Comparison of ENCODE assay signal across 16 cellular contexts in the genomic region with DNA sequence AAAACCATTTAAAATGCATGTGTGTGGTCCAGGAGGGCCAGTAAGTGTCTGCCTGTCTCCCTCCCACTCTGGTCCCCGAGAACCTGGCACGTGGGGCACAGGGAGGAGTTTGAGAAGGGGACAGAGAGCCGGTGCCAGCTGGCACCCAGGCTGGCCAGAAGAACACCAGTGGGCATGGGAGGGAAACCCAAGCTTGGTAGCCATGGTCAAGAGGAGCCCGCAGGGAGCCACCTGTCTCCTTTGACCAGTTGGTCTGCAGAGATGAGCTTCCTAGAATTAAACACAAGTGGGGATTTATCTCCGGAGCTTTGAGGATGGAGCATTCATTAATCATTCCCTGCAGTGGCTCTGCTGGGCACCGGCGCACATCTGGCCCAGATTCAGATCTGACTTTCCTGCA. TPM values are rescaled to one million over a fixed set of nuclear protein-coding genes. Genes with fewer than 3 reads are reported as not detected.
"Had no signal": no experiment of that assay in that cellular context is flagged by ENCODE, and none has a peak within 500 bp of the region (broad histone marks: within the 10 kb centered on the region; RNA-seq: fewer than 3 reads in every experiment).

No MANE protein-coding gene starts in this region.

- ATAC-seq: activated CD8-positive, alpha-beta T cell treated with anti-CD3 and anti-CD28 coated beads for 36 hours; esophagus mucosa; psoas muscle; right lobe of liver; T-helper 17 cell had no signal

- H3K9me3 ChIP-seq: adrenal gland, psoas muscle, right lobe of liver had no signal

- DNase-seq: activated CD4-positive, alpha-beta T cell treated with anti-CD3 and anti-CD28 coated beads for 48 hours; activated CD8-positive, alpha-beta memory T cell treated with anti-CD3 and anti-CD28 coated beads, Interleukin-2, amount 50 U/mL, for 4 hours; activated CD8-positive, alpha-beta T cell treated with anti-CD3 and anti-CD28 coated beads for 36 hours; activated naive CD4-positive, alpha-beta T cell treated with anti-CD3 and anti-CD28 coated beads for 36 hours; hippocampal formation; left ventricle myocardium inferior; occipital lobe; psoas muscle; spleen; T-helper 17 cell had no signal

- H3K36me3 ChIP-seq: adrenal gland, left ventricle myocardium inferior, right lobe of liver, spleen, tibial nerve had no signal

- H3K4me3 ChIP-seq: adrenal gland, left ventricle myocardium inferior, psoas muscle, right lobe of liver, spleen, tibial nerve had no signal

- H3K4me1 ChIP-seq: adrenal gland, left ventricle myocardium inferior, psoas muscle, right lobe of liver, spleen, tibial nerve had no signal

- H3K27me3 ChIP-seq: adrenal gland, right lobe of liver, tibial nerve had no signal

- H3K27ac ChIP-seq: adrenal gland, left ventricle myocardium inferior, psoas muscle, right lobe of liver, spleen, tibial nerve had no signal

RNA-seq across cellular contexts. Expression of gene HMX1, which starts 41.6 kb away (rescaled TPM):
- total RNA-seq: activated CD8-positive, alpha-beta T cell treated with anti-CD3 and anti-CD28 coated beads for 36 hours; activated naive CD4-positive, alpha-beta T cell treated with anti-CD3 and anti-CD28 coated beads for 36 hours; activated T-helper 1 cell treated with anti-CD3 and anti-CD28 coated beads, Interleukin-12 subunit alpha, Interleukin-12 subunit beta, Interleukin-2, Interleukin-4 antibody, amounts not matched to agents 30 ng/mL and 10 ng/mL and 1 ng/mL, durations not matched to agents 14 hours and 24 hours and 36 hours; adrenal gland; esophagus mucosa; glomerular endothelial cell; left ventricle myocardium inferior; psoas muscle; right lobe of liver; spleen; T-helper 17 cell had no signal
